Comparison of ENCODE assay signal across 8 cellular contexts in genomic region chr1:85200367-85200869, GRCh38. TPM values are rescaled to one million over a fixed set of nuclear protein-coding genes. Genes with fewer than 3 reads are reported as not detected.
A peak's percentile ranks its signal among the peaks of the same experiment; 100 is the strongest.
DNase-seq lines count a peak whose midpoint lies in the region; ATAC-seq, FAIRE-seq and TF ChIP-seq lines count a peak whose summit lies in the region.

No MANE protein-coding gene starts in this region.

- peak overlapping the region; percentile 95 for H3K4me2 ChIP-seq in GM12878 (ENCODE audit: control insufficient read depth, insufficient read depth)

- no peak for TF ChIP-seq POLR2A in GM12878 (IDR thresholded peaks at IDR 0.05; ENCODE audit: low read depth, low read length)

- POLR2A ChIA-PET in AG04449 (lab: Yijun Ruan, JAX), result no interaction called here
- POLR2A ChIA-PET in GM12878 (lab: Charles Lee), result no interaction called here

- SMC1A ChIA-PET in GM12878 (lab: Charles Lee; ENCODE audit: uncharacterized antibody, unreplicated experiment), result interaction anchor here (0.7 kb wide), 1 partner anchor 1209 kb away, joined by 5 read pairs; no protein-coding TSS in a partner anchor

- ATAC-seq in GM18909 (IDR thresholded peaks at IDR 0.05; ENCODE audit: poor library complexity, unreplicated experiment), result peak; percentile 47
- ATAC-seq in HG03135 (IDR thresholded peaks at IDR 0.05; ENCODE audit: unreplicated experiment), result peak; percentile 45
- ATAC-seq in RWPE2 (ENCODE audit: low read depth), result peak; percentile 11
- peak; percentile 65 for ATAC-seq in GM12878

- TF ChIP-seq CTCF in AG04449 (IDR thresholded peaks at IDR 0.05; ENCODE audit: insufficient read depth, low read length, missing control alignments), result no peak
- no peak for TF ChIP-seq CTCF in RWPE2 (IDR thresholded peaks at IDR 0.05; ENCODE audit: poor library complexity, severe bottlenecking)
- TF ChIP-seq CTCF in GM12878 (IDR thresholded peaks at IDR 0.05 in 2 of 3, conservative IDR thresholded peaks at IDR 0.05 in 1 of 3; ENCODE audit: control insufficient read depth in 2 of 3, extremely low read depth in 1 of 3, insufficient read depth in 1 of 3, low read depth in 3 of 3, low read length in 3 of 3), result no peak

- TF ChIP-seq RAD21 in GM12878 (IDR thresholded peaks at IDR 0.05; ENCODE audit: insufficient read depth, low read depth, low read length), result no peak

- in situ Hi-C loops in GM12878 (cut with MboI), result no loop called here

- H3K4me1 ChIP-seq in RWPE2 (ENCODE audit: insufficient read depth, poor library complexity, severe bottlenecking), result peaks cover 29% of the 10 kb centered on the region
- H3K4me1 ChIP-seq in GM12878 (ENCODE audit: control insufficient read depth, insufficient read depth, low read length), result no peaks in the 10 kb centered on the region; the same call in 1 of the 2 replicates

- WGBS in GM12878 (ENCODE audit: insufficient coverage, insufficient replicate concordance, low lambda C conversion rate, missing lambda C conversion rate), result 5% methylated on average over 39 of the region's 45 CpGs

- no peak for TF ChIP-seq EP300 in GM12878 (IDR thresholded peaks at IDR 0.05; ENCODE audit: borderline replicate concordance in 1 of 2, control insufficient read depth in 1 of 2, low read depth in 2 of 2, low read length in 2 of 2)

- peak overlapping the region; percentile 72 for H3K27ac ChIP-seq in RWPE2 (ENCODE audit: poor library complexity, severe bottlenecking)
- H3K27ac ChIP-seq in GM12878 (ENCODE audit: control insufficient read depth, insufficient read depth), result no peak overlapping the region; the same call in 1 of the 2 replicates

- CTCF ChIA-PET in AG04449 (lab: Yijun Ruan, JAX), result interaction anchor here (1.1 to 3.4 kb wide), 4 partner anchors 11 to 256 kb away, joined by 3 to 12 read pairs (median 4); partner anchors contain the start of gene C1orf52
- CTCF ChIA-PET in GM12878 (lab: Yijun Ruan, JAX), result interaction anchor here (1.0 kb wide), 1 partner anchor 58 kb away, joined by 6 read pairs; no protein-coding TSS in a partner anchor

- intact Hi-C loops in GM12878 (cut with micrococcal nuclease; ENCODE audit: unreplicated experiment), result loop anchor here (5.0 kb wide), 1 partner anchor 52 kb away; no protein-coding TSS in a partner anchor

- H3K27me3 ChIP-seq in RWPE2 (ENCODE audit: insufficient read depth, poor library complexity, severe bottlenecking) (no peaks in the 10 kb centered on the region), GM12878 (replicated peaks in 1 of 2; ENCODE audit: control insufficient read depth in 2 of 2, insufficient read depth in 2 of 2, low read length in 1 of 2) (peaks cover 0 to 3% of the 10 kb centered on the region in 2 experiments; a peak in 3 of 4 replicates)

- no peak for FAIRE-seq in GM12878 (lab: Jason Lieb, UNC)

- H3K36me3 ChIP-seq in RWPE2 (ENCODE audit: low read depth), result no peaks in the 10 kb centered on the region
- no peaks in the 10 kb centered on the region for H3K36me3 ChIP-seq in GM12878 (ENCODE audit: control insufficient read depth in 2 of 2, insufficient read depth in 2 of 2, low read length in 1 of 2)

- DNase-seq in AG04449 (ENCODE audit: low read depth, low spot score) (no peak), RWPE2 (ENCODE audit: low spot score) (peak; percentile 59), GM12878 (ENCODE audit: low read depth, low spot score) (no peak), islet precursor cell (peak; percentile 81), NCI-H1048 (lab: John Stamatoyannopoulos, UW) (no peak)
- peak; percentile 0 to 25 for DNase-seq in stimulated activated CD4-positive, alpha-beta T cell treated with anti-CD3 and anti-CD28 coated beads, Interleukin-1b, Interleukin-23, amount 100 ng/mL, for 4 hours (ENCODE audit: low read depth in 2 of 2)

- H3K9me3 ChIP-seq in RWPE2 (ENCODE audit: severe bottlenecking) (no peaks in the 10 kb centered on the region), GM12878 (replicated peaks; ENCODE audit: control insufficient read depth, insufficient read depth, low read length) (no peaks in the 10 kb centered on the region)

- RAD21 ChIA-PET in GM12878 (lab: Charles Lee; ENCODE audit: unreplicated experiment), result no interaction called here

- H3K79me2 ChIP-seq in GM12878 (ENCODE audit: control insufficient read depth, insufficient read depth, low read length), result peaks cover 4% of the 10 kb centered on the region

- H4K20me1 ChIP-seq in GM12878 (ENCODE audit: control insufficient read depth, insufficient read depth), result no peaks in the 10 kb centered on the region

- H3K4me3 ChIP-seq in AG04449 (ENCODE audit: low read depth, low read length) (peak overlapping the region; percentile 82), RWPE2 (ENCODE audit: severe bottlenecking) (peak overlapping the region; percentile 87), GM12878 (peak overlapping the region; percentile 78)

- BruUV-seq in GM12878 (replicated peaks; lab: Mats Ljungman, UMichigan), result no TSS peak

- H2AFZ ChIP-seq in GM12878 (ENCODE audit: control insufficient read depth, low read depth, low read length), result peak overlapping the region; percentile 87

- H3K9ac ChIP-seq in GM12878 (ENCODE audit: control insufficient read depth, insufficient read depth, low read length), result peak overlapping the region; percentile 51

TF ChIP-seq in GM12878, 131 proteins besides CTCF, POLR2A, EP300 and RAD21 (continues in another document):
- TF ChIP-seq SIN3A (IDR thresholded peaks at IDR 0.05; ENCODE audit: low read depth, low read length), result no peak
- TF ChIP-seq EED (IDR thresholded peaks at IDR 0.05; ENCODE audit: low read depth), result peak; percentile 60
- TF ChIP-seq TCF3 (IDR thresholded peaks at IDR 0.05; ENCODE audit: borderline replicate concordance, insufficient read depth, low read depth, low read length), result peak; percentile 63; the same call in 1 of the 2 replicates
- TF ChIP-seq, protein P1, sequence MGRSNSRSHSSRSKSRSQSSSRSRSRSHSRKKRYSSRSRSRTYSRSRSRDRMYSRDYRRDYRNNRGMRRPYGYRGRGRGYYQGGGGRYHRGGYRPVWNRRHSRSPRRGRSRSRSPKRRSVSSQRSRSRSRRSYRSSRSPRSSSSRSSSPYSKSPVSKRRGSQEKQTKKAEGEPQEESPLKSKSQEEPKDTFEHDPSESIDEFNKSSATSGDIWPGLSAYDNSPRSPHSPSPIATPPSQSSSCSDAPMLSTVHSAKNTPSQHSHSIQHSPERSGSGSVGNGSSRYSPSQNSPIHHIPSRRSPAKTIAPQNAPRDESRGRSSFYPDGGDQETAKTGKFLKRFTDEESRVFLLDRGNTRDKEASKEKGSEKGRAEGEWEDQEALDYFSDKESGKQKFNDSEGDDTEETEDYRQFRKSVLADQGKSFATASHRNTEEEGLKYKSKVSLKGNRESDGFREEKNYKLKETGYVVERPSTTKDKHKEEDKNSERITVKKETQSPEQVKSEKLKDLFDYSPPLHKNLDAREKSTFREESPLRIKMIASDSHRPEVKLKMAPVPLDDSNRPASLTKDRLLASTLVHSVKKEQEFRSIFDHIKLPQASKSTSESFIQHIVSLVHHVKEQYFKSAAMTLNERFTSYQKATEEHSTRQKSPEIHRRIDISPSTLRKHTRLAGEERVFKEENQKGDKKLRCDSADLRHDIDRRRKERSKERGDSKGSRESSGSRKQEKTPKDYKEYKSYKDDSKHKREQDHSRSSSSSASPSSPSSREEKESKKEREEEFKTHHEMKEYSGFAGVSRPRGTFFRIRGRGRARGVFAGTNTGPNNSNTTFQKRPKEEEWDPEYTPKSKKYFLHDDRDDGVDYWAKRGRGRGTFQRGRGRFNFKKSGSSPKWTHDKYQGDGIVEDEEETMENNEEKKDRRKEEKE (IDR thresholded peaks at IDR 0.05), result no peak

RNA-seq across cellular contexts. Expression of gene SYDE2, which starts 0.4 kb away (rescaled TPM):
- 0.15 TPM in 1 of 2 replicates, not detected in the other for total RNA-seq in GM12878 (2013; cell fraction: nucleolus; rRNA removed)
- total RNA-seq in GM12878 (2014; rRNA removed) (2.6 and 3.6 TPM in 2 replicates), GM12878 (2014; rRNA removed; fragmentation: Illumina TruSeq; extraction: Trizol) (4.1 and 4.6 TPM in 2 replicates), GM12878 (2021) (3.3 and 3.8 TPM in 2 replicates)
- 0.26 TPM for polyA plus RNA-seq in GM12878 (2011; ENCODE audit: low read depth)
- polyA plus RNA-seq in GM12878 (2011; rRNA removed) (0.03 TPM in 1 of 2 replicates, not detected in the other), GM12878 (2014; fragmentation: Illumina TruSeq; extraction: Trizol) (1.8 and 2.5 TPM in 2 replicates), GM12878 (2014; fragmentation: Nextera tagmentation; extraction: Ambion mirVana) (under 1 TPM; 0.37 to 0.50 TPM), GM12878 (2014; rRNA removed) (1.2 and 1.3 TPM in 2 replicates), GM12878 (2016; fragmentation: Nextera tagmentation; extraction: Ambion mirVana) (1 to 10 TPM; 1.1 to 1.8 TPM)
- not detected in 2 replicates for polyA plus RNA-seq in GM12878 (2011; cell fraction: cytosol; rRNA removed)
- not detected in 2 replicates for polyA plus RNA-seq in GM12878 (2011; cell fraction: nucleus; rRNA removed)
- 0.55 and 0.86 TPM in 2 replicates for polyA plus RNA-seq in GM12878 (2012)
- not detected in 2 replicates for polyA minus RNA-seq in GM12878 (2011; rRNA and poly(A)+ RNA removed)
- not detected in 2 replicates for polyA minus RNA-seq in GM12878 (2011; cell fraction: cytosol; rRNA and poly(A)+ RNA removed)
- polyA minus RNA-seq in GM12878 (2011; cell fraction: nucleus; rRNA and poly(A)+ RNA removed), result 0.19 TPM in 1 of 2 replicates, not detected in the other

RNA-seq across cellular contexts. Expression of gene C1orf52, which starts 59.0 kb away (rescaled TPM):
- total RNA-seq in GM12878 (2013; cell fraction: nucleolus; rRNA removed), result 27.3 and 46.0 TPM in 2 replicates
- total RNA-seq in GM12878 (2014; rRNA removed) (20.4 and 26.8 TPM in 2 replicates), GM12878 (2014; rRNA removed; fragmentation: Illumina TruSeq; extraction: Trizol) (16.4 and 16.6 TPM in 2 replicates), GM12878 (2021) (13.8 and 16.8 TPM in 2 replicates)
- 8.3 TPM for polyA plus RNA-seq in GM12878 (2011; ENCODE audit: low read depth)
- polyA plus RNA-seq in GM12878 (2011; rRNA removed) (22.9 and 34.8 TPM in 2 replicates), GM12878 (2014; fragmentation: Illumina TruSeq; extraction: Trizol) (12.8 and 15.1 TPM in 2 replicates), GM12878 (2014; fragmentation: Nextera tagmentation; extraction: Ambion mirVana) (10 to 100 TPM in 1 of 2 experiments, 1 to 10 TPM in 1; 9.4 to 17.1 TPM), GM12878 (2014; rRNA removed) (18.1 and 27.3 TPM in 2 replicates), GM12878 (2016; fragmentation: Nextera tagmentation; extraction: Ambion mirVana) (10 to 100 TPM; 37.6 to 39.5 TPM)
- polyA plus RNA-seq in GM12878 (2011; cell fraction: cytosol; rRNA removed), result 15.5 and 23.5 TPM in 2 replicates
- 29.2 and 30.7 TPM in 2 replicates for polyA plus RNA-seq in GM12878 (2011; cell fraction: nucleus; rRNA removed)
- 18.7 and 19.6 TPM in 2 replicates for polyA plus RNA-seq in GM12878 (2012)
- 6.2 and 15.9 TPM in 2 replicates for polyA minus RNA-seq in GM12878 (2011; rRNA and poly(A)+ RNA removed)
- 5.6 and 14.2 TPM in 2 replicates for polyA minus RNA-seq in GM12878 (2011; cell fraction: cytosol; rRNA and poly(A)+ RNA removed)
- polyA minus RNA-seq in GM12878 (2011; cell fraction: nucleus; rRNA and poly(A)+ RNA removed), result 10.6 and 15.5 TPM in 2 replicates

Comparison
In these comparisons a context has a peak if more than half of its experiments do, and no peak if none do; other contexts are left out.
1. DNase-seq: peak in RWPE2 (single experiment), islet precursor cell (single experiment) and stimulated activated CD4-positive, alpha-beta T cell treated with anti-CD3 and anti-CD28 coated beads, Interleukin-1b, Interleukin-23, amount 100 ng/mL, for 4 hours (2 of 2); none in AG04449 (single experiment), GM12878 (single experiment) and NCI-H1048 (single experiment).
2. ATAC-seq: peak in every context shown above with its lines; median percentile 65 in GM12878; 47 in GM18909; 45 in HG03135; 11 in RWPE2.
3. Peak in every context shown above with its lines, with median percentiles within 50 percentile points of each other: H3K4me3 ChIP-seq.